ENCODE assay signal across 32 cellular contexts in genomic region chr22:43526951-43527350, GRCh38.
"Had no signal": no experiment of that assay in that cellular context is flagged by ENCODE, and none has a peak within 500 bp of the region (broad histone marks: within the 10 kb centered on the region; RNA-seq: fewer than 3 reads in every experiment).

No MANE protein-coding gene starts in this region.

- H3K27me3 ChIP-seq: right lobe of liver, testis, tibial nerve, upper lobe of left lung had no signal

- ATAC-seq: effector memory CD8-positive, alpha-beta T cell; left lobe of liver; mucosa of descending colon; pancreas; stimulated activated naive CD8-positive, alpha-beta T cell treated with anti-CD3 and anti-CD28 coated beads, Interleukin-15, Interleukin-2, amounts not matched to agents 100 U/mL and 50 U/mL, for 24 hours had no signal

- H3K36me3 Mint-ChIP-seq: immature natural killer cell; memory B cell; mesothelial cell of epicardium; naive B cell; stimulated activated memory B cell treated with anti-CD40 and anti-IgM and Interleukin-4, amounts not matched to agents 10 μg/mL and 1 μg/mL and 100 μg/mL, for 72 hours had no signal

- H3K27ac Mint-ChIP-seq: effector memory CD8-positive, alpha-beta T cell; immature natural killer cell; memory B cell; mesothelial cell of epicardium; naive B cell; nephron progenitor cell; progenitor cell of endocrine pancreas; stimulated activated memory B cell treated with anti-CD40 and anti-IgM and Interleukin-4, amounts not matched to agents 10 μg/mL and 1 μg/mL and 100 μg/mL, for 72 hours had no signal

- H3K4me1 Mint-ChIP-seq: immature natural killer cell; memory B cell; mesothelial cell of epicardium; naive B cell; stimulated activated memory B cell treated with anti-CD40 and anti-IgM and Interleukin-4, amounts not matched to agents 10 μg/mL and 1 μg/mL and 100 μg/mL, for 72 hours had no signal

- H3K9me3 ChIP-seq: esophagus squamous epithelium, heart right ventricle, mucosa of descending colon, neutrophil, pancreas, right lobe of liver, testis, upper lobe of left lung had no signal

- DNase-seq: cerebellar nuclear complex; cortex of kidney; effector memory CD8-positive, alpha-beta T cell; erythroblast; esophagus squamous epithelium; foreskin melanocyte; glutamatergic neuron; heart right ventricle; hippocampal formation; immature natural killer cell; mucosa of descending colon; naive B cell; nephron progenitor cell; pancreas; right lobe of liver; stimulated activated CD4-positive, alpha-beta T cell treated with anti-CD3 and anti-CD28 coated beads, Interleukin-2, amount 100 ng/mL, for 24 hours; stimulated activated CD4-positive, alpha-beta T cell treated with anti-CD3 and anti-CD28 coated beads, Interleukin-4, amount 100 ng/mL, for 24 hours; stimulated activated naive CD8-positive, alpha-beta T cell treated with anti-CD3 and anti-CD28 coated beads, Interleukin-15, Interleukin-2, amounts not matched to agents 100 U/mL and 50 U/mL, for 24 hours; substantia nigra; testis; upper lobe of left lung had no signal

- H3K4me3 ChIP-seq: esophagus squamous epithelium, heart right ventricle, lung, mucosa of descending colon, pancreas, right lobe of liver, testis, tibial nerve, upper lobe of left lung had no signal

- H3K4me1 ChIP-seq: heart right ventricle, pancreas, right lobe of liver, testis, tibial nerve, upper lobe of left lung had no signal

- H3K4me3 Mint-ChIP-seq: effector memory CD8-positive, alpha-beta T cell; immature natural killer cell; memory B cell; mesothelial cell of epicardium; naive B cell; nephron progenitor cell; stimulated activated memory B cell treated with anti-CD40 and anti-IgM and Interleukin-4, amounts not matched to agents 10 μg/mL and 1 μg/mL and 100 μg/mL, for 72 hours had no signal

- H3K27ac ChIP-seq: esophagus squamous epithelium, heart right ventricle, neutrophil, pancreas, right lobe of liver, testis, tibial nerve, upper lobe of left lung had no signal

- H3K9me3 Mint-ChIP-seq: effector memory CD8-positive, alpha-beta T cell; immature natural killer cell; memory B cell; mesothelial cell of epicardium; nephron progenitor cell; stimulated activated memory B cell treated with anti-CD40 and anti-IgM and Interleukin-4, amounts not matched to agents 10 μg/mL and 1 μg/mL and 100 μg/mL, for 72 hours had no signal

- H3K36me3 ChIP-seq: esophagus squamous epithelium, heart right ventricle, neutrophil, pancreas, right lobe of liver, upper lobe of left lung had no signal

- FAIRE-seq: endometrium, keratinocyte, pancreas, urothelium cell line had no signal
